ENCODE assay signal across 8 cellular contexts in genomic region chr4:16082424-16083216, GRCh38. TPM values are rescaled to one million over a fixed set of nuclear protein-coding genes. Genes with fewer than 3 reads are reported as not detected.
DNase-seq lines count a peak whose midpoint lies in the region; ATAC-seq and TF ChIP-seq lines count a peak whose summit lies in the region.

No MANE protein-coding gene starts in this region.

- TF ChIP-seq POLR2A in GM18505 (IDR thresholded peaks at IDR 0.05; ENCODE audit: borderline replicate concordance, extremely low read depth, insufficient read depth, insufficient read length): no peak

- no peak for TF ChIP-seq RAD21 in liver (IDR thresholded peaks at IDR 0.05)

- 2% methylated on average over 58 of the region's 58 CpGs for WGBS in liver

- no peak for TF ChIP-seq CTCF in choroid plexus epithelial cell (conservative IDR thresholded peaks at IDR 0.05; ENCODE audit: low read depth, low read length)
- no peak for TF ChIP-seq CTCF in liver (IDR thresholded peaks at IDR 0.05; ENCODE audit: low read depth, low read length, missing input control)

- peak overlapping the region; percentile 21 to 88 (median 66) for H3K4me3 Mint-ChIP-seq in CD4-positive, alpha-beta memory T cell
- peak overlapping the region; percentile 75 for H3K4me3 Mint-ChIP-seq in stimulated activated naive CD8-positive, alpha-beta T cell treated with anti-CD3 and anti-CD28 coated beads, Interleukin-15, Interleukin-2, amounts not matched to agents 100 ng/mL and 50 ng/mL, for 24 hours

- H3K4me3 ChIP-seq in CD4-positive, alpha-beta memory T cell (ENCODE audit: low read length in 2 of 2): no peak overlapping the region
- peak overlapping the region; percentile 5 for H3K4me3 ChIP-seq in choroid plexus epithelial cell (ENCODE audit: low read depth, low read length)
- peak overlapping the region; percentile 5 to 55 (median 45) for H3K4me3 ChIP-seq in liver (ENCODE audit: low read depth in 1 of 3, low read length in 3 of 3)

- H3K36me3 ChIP-seq in CD4-positive, alpha-beta memory T cell (ENCODE audit: insufficient read depth, low read length): no peaks in the 10 kb centered on the region
- H3K36me3 ChIP-seq in liver (ENCODE audit: control insufficient read depth in 4 of 4, insufficient read depth in 3 of 4, low read depth in 1 of 4, low read length in 3 of 4): no peaks in the 10 kb centered on the region

- DNase-seq in CD4-positive, alpha-beta memory T cell: peak in 1 of 5 donors; percentile 3
- DNase-seq in NCI-H2107 (lab: John Stamatoyannopoulos, UW): peak; percentile 38
- no peak for DNase-seq in choroid plexus epithelial cell (ENCODE audit: low read depth)

- peaks cover 14% of the 10 kb centered on the region for H3K27me3 ChIP-seq in CD4-positive, alpha-beta memory T cell (ENCODE audit: insufficient read depth, low read length)
- H3K27me3 ChIP-seq in liver (ENCODE audit: control insufficient read depth in 4 of 4, insufficient read depth in 4 of 4, low read length in 3 of 4): peaks cover 0 to 9% (median 4%) of the 10 kb centered on the region in 4 donors

- H3K4me1 ChIP-seq in CD4-positive, alpha-beta memory T cell (ENCODE audit: insufficient read depth, low read length): peaks cover 18% of the 10 kb centered on the region
- peaks cover 6 to 23% (median 18%) of the 10 kb centered on the region in 4 donors for H3K4me1 ChIP-seq in liver (ENCODE audit: control insufficient read depth in 4 of 4, insufficient read depth in 4 of 4, low read length in 3 of 4)

- intact Hi-C loops in CD4-positive, alpha-beta memory T cell (cut with micrococcal nuclease): no loop called here

- H3K27ac ChIP-seq in CD4-positive, alpha-beta memory T cell (ENCODE audit: low read depth, low read length): no peak overlapping the region
- no peak overlapping the region for H3K27ac ChIP-seq in liver (ENCODE audit: low read depth in 1 of 2, low read length in 2 of 2)

- H3K9me3 ChIP-seq in CD4-positive, alpha-beta memory T cell (ENCODE audit: control insufficient read depth in 1 of 2, low read length in 2 of 2): no peaks in the 10 kb centered on the region
- peaks cover 0 to 1% (median 0%) of the 10 kb centered on the region in 4 donors for H3K9me3 ChIP-seq in liver (ENCODE audit: control insufficient read depth in 4 of 4, low read length in 3 of 4)

- no peaks in the 10 kb centered on the region for H3K36me3 Mint-ChIP-seq in CD4-positive, alpha-beta memory T cell
- H3K36me3 Mint-ChIP-seq in stimulated activated naive CD8-positive, alpha-beta T cell treated with anti-CD3 and anti-CD28 coated beads, Interleukin-15, Interleukin-2, amounts not matched to agents 100 ng/mL and 50 ng/mL, for 24 hours (ENCODE audit: low read depth): no peaks in the 10 kb centered on the region

- peaks cover 0 to 2% (median 0%) of the 10 kb centered on the region in 8 donors for H3K9me3 Mint-ChIP-seq in CD4-positive, alpha-beta memory T cell
- H3K9me3 Mint-ChIP-seq in stimulated activated naive CD8-positive, alpha-beta T cell treated with anti-CD3 and anti-CD28 coated beads, Interleukin-15, Interleukin-2, amounts not matched to agents 100 ng/mL and 50 ng/mL, for 24 hours: no peaks in the 10 kb centered on the region

- H3K4me1 Mint-ChIP-seq in CD4-positive, alpha-beta memory T cell: peaks cover 8 to 24% (median 12%) of the 10 kb centered on the region in 4 donors
- H3K4me1 Mint-ChIP-seq in stimulated activated naive CD8-positive, alpha-beta T cell treated with anti-CD3 and anti-CD28 coated beads, Interleukin-15, Interleukin-2, amounts not matched to agents 100 ng/mL and 50 ng/mL, for 24 hours (ENCODE audit: low read depth): peaks cover 19% of the 10 kb centered on the region

- ATAC-seq in HG03039 (IDR thresholded peaks at IDR 0.05; ENCODE audit: unreplicated experiment) (no peak), GM21723 (IDR thresholded peaks at IDR 0.05; ENCODE audit: unreplicated experiment) (no peak), GM18505 (IDR thresholded peaks at IDR 0.05; ENCODE audit: unreplicated experiment) (no peak)

- peaks cover 44 to 59% of the 10 kb centered on the region in 2 donors for H3K27me3 Mint-ChIP-seq in CD4-positive, alpha-beta memory T cell
- H3K27me3 Mint-ChIP-seq in stimulated activated naive CD8-positive, alpha-beta T cell treated with anti-CD3 and anti-CD28 coated beads, Interleukin-15, Interleukin-2, amounts not matched to agents 100 ng/mL and 50 ng/mL, for 24 hours: peaks cover 74% of the 10 kb centered on the region

- CTCF ChIA-PET in CD4-positive, alpha-beta memory T cell (lab: Charles Lee; ENCODE audit: partially characterized antibody): interaction anchor here (1.1 kb wide), 1 partner anchor 183 kb away, joined by 3 read pairs; no protein-coding TSS in a partner anchor

- H3K27ac Mint-ChIP-seq in CD4-positive, alpha-beta memory T cell: no peak overlapping the region
- no peak overlapping the region for H3K27ac Mint-ChIP-seq in stimulated activated naive CD8-positive, alpha-beta T cell treated with anti-CD3 and anti-CD28 coated beads, Interleukin-15, Interleukin-2, amounts not matched to agents 100 ng/mL and 50 ng/mL, for 24 hours

- POLR2A ChIA-PET in CD4-positive, alpha-beta memory T cell (lab: Charles Lee; ENCODE audit: partially characterized antibody): no interaction called here

- no peak overlapping the region for H3K9ac ChIP-seq in liver (ENCODE audit: low read depth in 1 of 2, low read length in 2 of 2)

TF ChIP-seq in liver, 16 proteins besides CTCF, POLR2A, EP300 and RAD21:
- TF ChIP-seq EGR1 (IDR thresholded peaks at IDR 0.05; ENCODE audit: low read depth in 2 of 2) (no peak), ZBTB33 (IDR thresholded peaks at IDR 0.05) (no peak), HNF4G (IDR thresholded peaks at IDR 0.05) (no peak), ATF3 (IDR thresholded peaks at IDR 0.05) (no peak)
TF ChIP-seq in liver: peak in this region for 0.

RNA-seq across cellular contexts. Expression of gene PROM1, which starts 1.2 kb away (rescaled TPM):
- total RNA-seq in CD4-positive, alpha-beta memory T cell: not detected
- not detected for polyA plus RNA-seq in CD4-positive, alpha-beta memory T cell
- total RNA-seq in liver: 1 to 10 TPM; 3.8 to 5.2 TPM
- polyA plus RNA-seq in liver: 1 to 10 TPM; 1.2 to 3.6 TPM

Comparison
In these comparisons a context has a peak if more than half of its experiments do, and no peak if none do; other contexts are left out.
1. H3K4me3 ChIP-seq: peak in choroid plexus epithelial cell (single experiment) and liver (3 of 3); none in CD4-positive, alpha-beta memory T cell (0 of 2).
2. RNA of gene PROM1, which starts 1.2 kb away (total RNA-seq): 3.8 to 5.2 TPM in liver; not detected in CD4-positive, alpha-beta memory T cell; every median in the first group is over 4 times any median in the second.